Comparison of ENCODE assay signal across 1 cellular context in the genomic region with DNA sequence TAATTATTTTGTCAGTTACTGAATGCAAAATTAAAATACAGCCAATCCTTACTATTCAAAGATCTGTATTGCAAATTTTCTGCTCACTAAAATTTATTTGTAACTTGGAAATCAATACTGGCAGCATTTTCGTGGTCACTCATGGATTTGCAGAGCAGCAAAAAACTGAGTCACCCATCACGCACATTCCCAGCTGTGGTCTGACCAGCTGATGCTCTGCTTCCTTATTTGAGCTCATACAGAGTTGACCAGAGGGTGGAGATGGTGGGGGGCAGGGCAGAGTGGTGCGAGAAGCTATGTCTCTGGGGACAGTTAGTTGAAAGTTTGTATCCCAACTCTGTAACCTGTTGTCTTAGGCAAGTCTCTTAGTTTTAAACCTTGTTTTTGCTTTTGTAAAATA.
TF ChIP-seq lines count a peak whose summit lies in the region.

No MANE protein-coding gene starts in this region.

TF ChIP-seq in SK-N-SH, 30 proteins besides CTCF, POLR2A, EP300 and RAD21 (continued from another document):
- TF ChIP-seq ZBTB33 (IDR thresholded peaks at IDR 0.05; ENCODE audit: borderline replicate concordance, low read depth) (no peak), USF1 (IDR thresholded peaks at IDR 0.05; ENCODE audit: borderline replicate concordance, low read depth) (no peak)
